In the genomic region with DNA sequence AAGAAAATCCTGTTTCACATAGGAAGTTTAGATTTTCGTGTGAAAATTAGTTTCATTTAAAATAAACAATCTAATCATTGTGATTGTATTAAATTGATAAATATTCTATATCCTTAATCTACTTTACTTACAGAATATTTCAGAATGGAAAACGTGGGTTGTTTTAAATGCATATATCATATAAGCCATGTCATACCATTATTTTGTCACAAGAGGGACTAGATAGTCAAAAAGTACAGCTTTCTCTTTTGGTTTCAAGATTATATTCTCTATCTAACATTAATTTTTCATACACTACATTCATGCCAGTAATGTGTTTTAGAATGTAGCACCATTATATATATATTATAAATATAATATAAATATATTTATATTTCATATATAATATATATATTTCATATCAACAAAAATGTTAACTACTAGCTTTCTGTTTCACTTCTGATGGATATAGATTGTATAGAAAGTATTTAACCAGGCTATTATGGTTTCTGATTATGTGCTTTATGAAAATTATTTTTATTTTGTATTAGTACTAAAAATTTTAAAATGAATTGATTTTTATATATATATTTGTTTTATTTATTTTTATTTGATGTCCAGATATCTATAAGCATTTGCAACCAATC, we compare ENCODE assay signal across 8 cellular contexts. TPM values are rescaled to one million over a fixed set of nuclear protein-coding genes. Genes with fewer than 3 reads are reported as not detected.
DNase-seq lines count a peak whose midpoint lies in the region; ATAC-seq and TF ChIP-seq lines count a peak whose summit lies in the region.

No MANE protein-coding gene starts in this region.

- TF ChIP-seq POLR2A in heart left ventricle (IDR thresholded peaks at IDR 0.05) (no peak), tibial nerve (IDR thresholded peaks at IDR 0.05) (no peak)

- TF ChIP-seq CTCF in heart left ventricle (IDR thresholded peaks at IDR 0.05): peak; percentile 30 to 62 (median 48)
- TF ChIP-seq CTCF in HL-60 (IDR thresholded peaks at IDR 0.05; ENCODE audit: insufficient read depth, low read length): peak; percentile 13
- peak; percentile 86 for TF ChIP-seq CTCF in chondrocyte (IDR thresholded peaks at IDR 0.05)
- peak in 3 of 5 experiments; percentile 14 to 46 (median 41) for TF ChIP-seq CTCF in tibial nerve (IDR thresholded peaks at IDR 0.05)

- H3K9me3 ChIP-seq in heart left ventricle (no peaks in the 10 kb centered on the region), tibial nerve (no peaks in the 10 kb centered on the region)

- no peaks in the 10 kb centered on the region for H3K27me3 Mint-ChIP-seq in chondrocyte (ENCODE audit: low read depth)

- ATAC-seq in heart left ventricle (no peak), Right ventricle myocardium superior (ENCODE audit: poor library complexity) (no peak), HG03439 (IDR thresholded peaks at IDR 0.05; ENCODE audit: unreplicated experiment) (no peak)

- no peak overlapping the region for H3K27ac Mint-ChIP-seq in chondrocyte (ENCODE audit: unreplicated experiment)

- DNase-seq in heart left ventricle (no peak), Right ventricle myocardium superior (no peak), HL-60 (ENCODE audit: low read depth in 1 of 2, low spot score in 1 of 2) (no peak), chondrocyte (ENCODE audit: low spot score) (no peak), tibial nerve (ENCODE audit: low spot score in 2 of 2) (no peak), GDM1 (lab: John Stamatoyannopoulos, UW) (no peak), AG20443 (ENCODE audit: low spot score) (no peak)

- H3K4me1 Mint-ChIP-seq in chondrocyte (ENCODE audit: low read depth): no peaks in the 10 kb centered on the region

- H3K9me3 Mint-ChIP-seq in chondrocyte (ENCODE audit: low read depth): no peaks in the 10 kb centered on the region

- no peak for TF ChIP-seq EP300 in tibial nerve (IDR thresholded peaks at IDR 0.05)

- no peaks in the 10 kb centered on the region for H3K36me3 Mint-ChIP-seq in chondrocyte (ENCODE audit: low read depth)

- intact Hi-C loops in heart left ventricle (cut with DNase I): loop anchor here in 7 of 10 donors (5.0 to 10.0 kb wide), 6 partner anchors 80 to 153 kb away; a partner anchor contains a TSS
- intact Hi-C loops in Right ventricle myocardium superior (cut with DNase I): loop anchor here (10.0 kb wide), 2 partner anchors 80 to 150 kb away; a partner anchor contains a TSS

- H3K4me3 Mint-ChIP-seq in chondrocyte (ENCODE audit: unreplicated experiment): no peak overlapping the region

- H3K4me1 ChIP-seq in heart left ventricle: peaks cover 0 to 10% (median 0%) of the 10 kb centered on the region in 12 donors
- peaks cover 0 to 5% (median 0%) of the 10 kb centered on the region in 4 donors for H3K4me1 ChIP-seq in tibial nerve

- H3K27me3 ChIP-seq in heart left ventricle (no peaks in the 10 kb centered on the region), HL-60 (ENCODE audit: insufficient read depth, poor library complexity, severe bottlenecking) (no peaks in the 10 kb centered on the region), tibial nerve (no peaks in the 10 kb centered on the region)

- H3K27ac ChIP-seq in heart left ventricle: peak overlapping the region in 1 of 12 donors; percentile 30
- H3K27ac ChIP-seq in HL-60 (replicated peaks): no peak overlapping the region
- H3K27ac ChIP-seq in tibial nerve: no peak overlapping the region

- WGBS in heart left ventricle, 4 donors: 18 to 38% (median 31%) methylated on average over 2 of the region's 2 CpGs
- 28 to 29% methylated on average over 2 of the region's 2 CpGs for WGBS in tibial nerve, 2 donors

- H3K36me3 ChIP-seq in heart left ventricle: no peaks in the 10 kb centered on the region
- H3K36me3 ChIP-seq in tibial nerve: no peaks in the 10 kb centered on the region

- H3K4me3 ChIP-seq in heart left ventricle (no peak overlapping the region), HL-60 (replicated peaks; ENCODE audit: insufficient read depth, low read length) (no peak overlapping the region), tibial nerve (no peak overlapping the region)

RNA-seq across cellular contexts. Expression of a gene that starts 45.3 kb away (rescaled TPM):
- total RNA-seq in heart left ventricle (1 to 10 TPM in 1 of 9 donors, under 1 TPM in 3, not detected in 5; 0.27 to 3.7 (median 0.51) TPM), Right ventricle myocardium superior (not detected), chondrocyte (not detected in 3 replicates), tibial nerve (not detected)
- polyA plus RNA-seq in heart left ventricle: not detected

Comparison
In these comparisons a context has a peak if more than half of its experiments do, and no peak if none do; other contexts are left out.
1. CTCF ChIP-seq: peak in every context shown above with its lines; median percentile 86 in chondrocyte; 48 in heart left ventricle; 41 in tibial nerve; 13 in HL-60.